10 cellular contexts compared by ENCODE assay signal in the genomic region with DNA sequence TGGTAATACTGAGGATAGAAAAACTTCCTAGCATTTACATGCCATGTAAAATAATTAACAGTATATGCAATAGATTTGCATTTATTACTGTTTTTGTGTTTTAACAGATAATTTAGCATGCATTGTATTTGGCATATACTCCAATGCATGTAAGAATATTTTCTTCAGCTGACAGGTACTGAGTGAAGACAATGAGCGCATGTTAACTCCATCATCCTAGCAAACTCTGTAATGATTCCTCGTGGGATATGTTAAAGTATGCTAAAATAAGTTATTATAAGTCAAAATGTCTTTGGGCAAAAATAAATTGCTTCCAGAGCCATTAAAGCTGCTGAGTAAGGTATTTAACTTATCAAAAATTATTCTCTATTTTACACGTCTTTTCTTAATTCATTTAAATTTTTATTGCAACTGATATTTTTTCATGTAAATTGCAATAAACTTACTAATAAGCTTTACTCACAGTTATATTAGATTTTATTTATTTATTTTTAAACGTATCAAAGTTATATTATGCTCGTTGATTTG.
"Had no signal": no experiment of that assay in that cellular context is flagged by ENCODE, and none has a peak within 500 bp of the region (broad histone marks: within the 10 kb centered on the region; RNA-seq: fewer than 3 reads in every experiment).

No MANE protein-coding gene starts in this region.

- H3K27ac ChIP-seq: GM23248, KMS-11 had no signal

- H3K36me3 ChIP-seq: HAP-1 had no signal

- H3K9ac ChIP-seq: GM23248, KMS-11 had no signal

- H3K9me3 ChIP-seq: HAP-1 had no signal

- DNase-seq: GM23248, GOT3, H7, HFFc6, Karpas-422, KBM-7 had no signal

- ATAC-seq: HCT116 had no signal

- H3K4me3 ChIP-seq: GM23248, HAP-1 had no signal

- FAIRE-seq: HTR-8/SVneo had no signal
